Comparison of ENCODE assay signal across 8 cellular contexts in the genomic region with DNA sequence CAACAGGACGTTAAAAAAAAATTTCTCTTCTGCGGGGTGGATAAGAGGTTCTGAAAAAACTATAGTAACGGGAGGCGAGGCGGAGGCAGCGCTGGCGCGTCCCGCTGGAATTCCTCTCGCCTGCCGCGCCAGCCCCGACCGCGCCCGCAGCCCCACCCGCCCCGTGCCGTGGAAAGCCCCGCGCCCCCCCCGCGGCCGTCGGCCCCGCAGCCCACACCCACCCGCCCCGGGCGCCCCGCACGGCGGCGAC. TPM values are rescaled to one million over a fixed set of nuclear protein-coding genes. Genes with fewer than 3 reads are reported as not detected.
A peak's percentile ranks its signal among the peaks of the same experiment; 100 is the strongest.
DNase-seq lines count a peak whose midpoint lies in the region; ATAC-seq and TF ChIP-seq lines count a peak whose summit lies in the region.

No MANE protein-coding gene starts in this region.

- no peaks in the 10 kb centered on the region for H3K9me3 Mint-ChIP-seq in activated CD4-positive, alpha-beta memory T cell treated with anti-CD3 and anti-CD28 coated beads for 36 hours
- no peaks in the 10 kb centered on the region for H3K9me3 Mint-ChIP-seq in stimulated activated naive B cell treated with anti-CD40 and anti-IgM and Interleukin-4, amounts not matched to agents 10 μg/mL and 1 μg/mL and 100 μg/mL, for 72 hours

- H3K36me3 ChIP-seq in hepatocyte (replicated peaks; ENCODE audit: insufficient read depth, low read depth) (no peaks in the 10 kb centered on the region), Karpas-422 (ENCODE audit: insufficient read depth, low read length) (no peaks in the 10 kb centered on the region)

- H3K79me2 ChIP-seq in hepatocyte (peaks cover 33% of the 10 kb centered on the region), Karpas-422 (ENCODE audit: low read length) (no peaks in the 10 kb centered on the region)

- no peaks in the 10 kb centered on the region for H3K36me3 Mint-ChIP-seq in activated CD4-positive, alpha-beta memory T cell treated with anti-CD3 and anti-CD28 coated beads for 36 hours
- peaks cover 5 to 6% of the 10 kb centered on the region in 2 donors for H3K36me3 Mint-ChIP-seq in stimulated activated naive B cell treated with anti-CD40 and anti-IgM and Interleukin-4, amounts not matched to agents 10 μg/mL and 1 μg/mL and 100 μg/mL, for 72 hours

- peaks cover 29% of the 10 kb centered on the region for H3K4me1 Mint-ChIP-seq in activated CD4-positive, alpha-beta memory T cell treated with anti-CD3 and anti-CD28 coated beads for 36 hours (ENCODE audit: low read depth)
- H3K4me1 Mint-ChIP-seq in stimulated activated naive B cell treated with anti-CD40 and anti-IgM and Interleukin-4, amounts not matched to agents 10 μg/mL and 1 μg/mL and 100 μg/mL, for 72 hours: peaks cover 14 to 44% of the 10 kb centered on the region in 2 donors

- H3K27ac ChIP-seq in hepatocyte (peak overlapping the region; percentile 98), Karpas-422 (ENCODE audit: low read length) (no peak overlapping the region)

- CTCF ChIA-PET in activated CD4-positive, alpha-beta memory T cell treated with anti-CD3 and anti-CD28 coated beads for 36 hours (lab: Charles Lee): no interaction called here

- intact Hi-C loops in activated CD4-positive, alpha-beta memory T cell treated with anti-CD3 and anti-CD28 coated beads for 36 hours (cut with micrococcal nuclease): loop anchor here (2.0 to 10.0 kb wide), 2 partner anchors 687 to 1511 kb away; a partner anchor contains a TSS

- no peak overlapping the region for H3K9ac ChIP-seq in Karpas-422 (ENCODE audit: low read length)

- peak overlapping the region; percentile 98 for H3K4me3 ChIP-seq in hepatocyte
- no peak overlapping the region for H3K4me3 ChIP-seq in Karpas-422 (ENCODE audit: low read length)

- H2AFZ ChIP-seq in hepatocyte: no peak overlapping the region
- no peak overlapping the region for H2AFZ ChIP-seq in Karpas-422 (ENCODE audit: low read length)

- WGBS in hepatocyte (ENCODE audit: low lambda C conversion rate, missing lambda C conversion rate): 0% methylated on average over 1 of the region's 33 CpGs

- H3K27me3 Mint-ChIP-seq in activated CD4-positive, alpha-beta memory T cell treated with anti-CD3 and anti-CD28 coated beads for 36 hours: no peaks in the 10 kb centered on the region
- no peaks in the 10 kb centered on the region for H3K27me3 Mint-ChIP-seq in stimulated activated naive B cell treated with anti-CD40 and anti-IgM and Interleukin-4, amounts not matched to agents 10 μg/mL and 1 μg/mL and 100 μg/mL, for 72 hours

- H3K9me2 ChIP-seq in hepatocyte (replicated peaks; ENCODE audit: insufficient read depth) (no peaks in the 10 kb centered on the region), Karpas-422 (replicated peaks; ENCODE audit: insufficient read depth, low read length) (no peaks in the 10 kb centered on the region)

- no peak for DNase-seq in activated CD4-positive, alpha-beta memory T cell treated with anti-CD3 and anti-CD28 coated beads for 36 hours
- DNase-seq in hepatocyte (ENCODE audit: low spot score): no peak
- DNase-seq in stimulated activated naive B cell treated with anti-CD40 and anti-IgM and Interleukin-4, amounts not matched to agents 10 μg/mL and 1 μg/mL and 100 μg/mL, for 72 hours: no peak
- no peak for DNase-seq in Karpas-422
- no peak for DNase-seq in NCI-H146 (lab: John Stamatoyannopoulos, UW)
- DNase-seq in NCI-H446 treated with DMSO at 0.1 percent for 48 hours (lab: John Stamatoyannopoulos, UW): no peak

- ATAC-seq in GM18508 (IDR thresholded peaks at IDR 0.05; ENCODE audit: insufficient read depth, unreplicated experiment): peak; percentile 4
- ATAC-seq in HG02798 (IDR thresholded peaks at IDR 0.05; ENCODE audit: poor library complexity, unreplicated experiment): peak; percentile 30
- peak; percentile 35 to 39 for ATAC-seq in stimulated activated naive B cell treated with anti-CD40 and anti-IgM and Interleukin-4, amounts not matched to agents 10 μg/mL and 1 μg/mL and 100 μg/mL, for 72 hours (replicated peaks)

- peak overlapping the region; percentile 80 for H3K4me2 ChIP-seq in hepatocyte
- no peak overlapping the region for H3K4me2 ChIP-seq in Karpas-422 (ENCODE audit: low read depth, low read length, poor library complexity, severe bottlenecking)

- H3K9me3 ChIP-seq in hepatocyte (ENCODE audit: low read depth) (no peaks in the 10 kb centered on the region), Karpas-422 (ENCODE audit: low read length) (0 out of 2 replicates have a peak, but pooled peaks cover 4% of the 10 kb centered on the region)

- H3K4me1 ChIP-seq in hepatocyte (ENCODE audit: insufficient read depth) (no peaks in the 10 kb centered on the region), Karpas-422 (ENCODE audit: low read length) (no peaks in the 10 kb centered on the region)

- H3K27me3 ChIP-seq in hepatocyte (no peaks in the 10 kb centered on the region), Karpas-422 (ENCODE audit: low read length) (no peaks in the 10 kb centered on the region)

- TF ChIP-seq CTCF in hepatocyte (IDR thresholded peaks at IDR 0.05; ENCODE audit: poor library complexity): no peak

- peak overlapping the region; percentile 71 for H3K4me3 Mint-ChIP-seq in activated CD4-positive, alpha-beta memory T cell treated with anti-CD3 and anti-CD28 coated beads for 36 hours
- peak overlapping the region; percentile 84 to 88 for H3K4me3 Mint-ChIP-seq in stimulated activated naive B cell treated with anti-CD40 and anti-IgM and Interleukin-4, amounts not matched to agents 10 μg/mL and 1 μg/mL and 100 μg/mL, for 72 hours

- POLR2A ChIA-PET in activated CD4-positive, alpha-beta memory T cell treated with anti-CD3 and anti-CD28 coated beads for 36 hours (lab: Charles Lee): no interaction called here

- H3K27ac Mint-ChIP-seq in activated CD4-positive, alpha-beta memory T cell treated with anti-CD3 and anti-CD28 coated beads for 36 hours: peak overlapping the region; percentile 88
- peak overlapping the region; percentile 95 for H3K27ac Mint-ChIP-seq in stimulated activated naive B cell treated with anti-CD40 and anti-IgM and Interleukin-4, amounts not matched to agents 10 μg/mL and 1 μg/mL and 100 μg/mL, for 72 hours

- H4K20me1 ChIP-seq in hepatocyte (ENCODE audit: insufficient read depth, poor library complexity, severe bottlenecking) (peaks cover 22% of the 10 kb centered on the region), Karpas-422 (ENCODE audit: insufficient read depth, low read depth, low read length) (no peaks in the 10 kb centered on the region)

RNA-seq across cellular contexts. Expression of a gene that starts 0.5 kb away (rescaled TPM):
- total RNA-seq in activated CD4-positive, alpha-beta memory T cell treated with anti-CD3 and anti-CD28 coated beads for 36 hours: 10 to 100 TPM; 43.9 to 44.2 TPM
- 81.8 and 92.5 TPM in 2 replicates for total RNA-seq in hepatocyte
- polyA plus RNA-seq in hepatocyte: 38.0 and 42.2 TPM in 2 replicates
- 0.04 TPM in 1 of 2 replicates, not detected in the other for total RNA-seq in Karpas-422 (2014; rRNA removed; shearing (Covaris generic); ENCODE audit: low replicate concordance)

Comparison
In these comparisons a context has a peak if more than half of its experiments do, and no peak if none do; other contexts are left out.
1. RNA of a gene that starts 0.5 kb away (total RNA-seq): 81.8 to 92.5 TPM in hepatocyte and 43.9 to 44.2 TPM in activated CD4-positive, alpha-beta memory T cell treated with anti-CD3 and anti-CD28 coated beads for 36 hours; 0.04 TPM in Karpas-422; every median in the first group is over 10 times any median in the second.
2. Peak in every context shown above with its lines, with median percentiles within 50 percentile points of each other: ATAC-seq.